ENCODE assay signal across 19 cellular contexts in genomic region chr1:71967670-71968069, GRCh38.
DNase-seq lines count a peak whose midpoint lies in the region; ATAC-seq and TF ChIP-seq lines count a peak whose summit lies in the region.
"Had no signal": no experiment of that assay in that cellular context is flagged by ENCODE, and none has a peak within 500 bp of the region (broad histone marks: within the 10 kb centered on the region; RNA-seq: fewer than 3 reads in every experiment).

No MANE protein-coding gene starts in this region.

- WGBS in GM23248 (ENCODE audit: low coverage in 1 of 2, low lambda C conversion rate in 2 of 2, missing lambda C conversion rate in 2 of 2), 2 experiments = 90 to 93% methylated on average over 2 of the region's 2 CpGs

- H3K4me3 ChIP-seq in neural progenitor cell = no peak overlapping the region
- H3K4me3 ChIP-seq in GM23248 = no peak overlapping the region
- H3K4me3 ChIP-seq: left ventricle myocardium inferior, prostate gland had no signal

- H3F3A ChIP-seq in neural progenitor cell (ENCODE audit: low read depth) (no peaks in the 10 kb centered on the region), GM23248 (ENCODE audit: insufficient read depth) (no peaks in the 10 kb centered on the region)

- H3K27me3 ChIP-seq in neural progenitor cell (no peaks in the 10 kb centered on the region), GM23248 (replicated peaks; ENCODE audit: insufficient read depth) (no peaks in the 10 kb centered on the region)

- H3K27ac ChIP-seq in neural progenitor cell (no peak overlapping the region), GM23248 (no peak overlapping the region)
- H3K27ac ChIP-seq: left ventricle myocardium inferior, prostate gland, RWPE1 had no signal

- ATAC-seq in GM18511 (IDR thresholded peaks at IDR 0.05; ENCODE audit: unreplicated experiment) (peak; percentile 76), GM21367 (IDR thresholded peaks at IDR 0.05; ENCODE audit: unreplicated experiment) (peak; percentile 80), HG02981 (IDR thresholded peaks at IDR 0.05; ENCODE audit: unreplicated experiment) (peak; percentile 82), HG03575 (IDR thresholded peaks at IDR 0.05; ENCODE audit: extremely low read depth, insufficient number of reproducible peaks, low FRiP score, unreplicated experiment) (peak; percentile 89)
- ATAC-seq: activated CD4-positive, CD25-positive, alpha-beta regulatory T cell treated with anti-CD3 and anti-CD28 coated beads, Interleukin-2, amount 50 U/mL, for 24 hours; T-helper 17 cell had no signal

- no peaks in the 10 kb centered on the region for H3K4me1 Mint-ChIP-seq in chondrocyte (ENCODE audit: low read depth)
- no peaks in the 10 kb centered on the region for H3K4me1 Mint-ChIP-seq in neural progenitor cell
- H3K4me1 Mint-ChIP-seq: activated naive CD8-positive, alpha-beta T cell treated with anti-CD3 and anti-CD28 coated beads, Interleukin-2, amount 10 ng/mL, durations not matched to agents 7 days and 5 days; B cell; T-helper 17 cell had no signal

- H3K9me3 ChIP-seq in neural progenitor cell (ENCODE audit: low read depth) (no peaks in the 10 kb centered on the region), GM23248 (ENCODE audit: low read depth) (no peaks in the 10 kb centered on the region)
- H3K9me3 ChIP-seq: left ventricle myocardium inferior, prostate gland had no signal

- H3K4me3 Mint-ChIP-seq in chondrocyte (ENCODE audit: unreplicated experiment) (no peak overlapping the region), neural progenitor cell (no peak overlapping the region)
- H3K4me3 Mint-ChIP-seq: activated naive CD8-positive, alpha-beta T cell treated with anti-CD3 and anti-CD28 coated beads, Interleukin-2, amount 10 ng/mL, durations not matched to agents 7 days and 5 days; B cell; T-helper 17 cell had no signal

- H3K79me2 ChIP-seq in neural progenitor cell (ENCODE audit: low read depth) (no peaks in the 10 kb centered on the region), GM23248 (ENCODE audit: insufficient read depth) (no peaks in the 10 kb centered on the region)

- in situ Hi-C loops in GM23248 (cut with MboI) = no loop called here

- H3K9me2 ChIP-seq in GM23248 (ENCODE audit: insufficient read depth) = no peaks in the 10 kb centered on the region

- no peak overlapping the region for H3K27ac Mint-ChIP-seq in chondrocyte (ENCODE audit: unreplicated experiment)
- H3K27ac Mint-ChIP-seq in neural progenitor cell = no peak overlapping the region
- H3K27ac Mint-ChIP-seq: activated naive CD8-positive, alpha-beta T cell treated with anti-CD3 and anti-CD28 coated beads, Interleukin-2, amount 10 ng/mL, durations not matched to agents 7 days and 5 days; B cell; T-helper 17 cell had no signal

- H3K9ac ChIP-seq in neural progenitor cell (no peak overlapping the region), GM23248 (no peak overlapping the region)

- H3K4me1 ChIP-seq in neural progenitor cell (no peaks in the 10 kb centered on the region), GM23248 (ENCODE audit: insufficient read depth) (no peaks in the 10 kb centered on the region)
- H3K4me1 ChIP-seq: left ventricle myocardium inferior, prostate gland had no signal

- DNase-seq in chondrocyte (ENCODE audit: low spot score) (no peak), neural progenitor cell (ENCODE audit: low spot score) (no peak), GM23248 (no peak), NCI-H526 (lab: John Stamatoyannopoulos, UW) (no peak)
- DNase-seq: activated naive CD8-positive, alpha-beta T cell treated with anti-CD3 and anti-CD28 coated beads, Interleukin-2, amount 10 ng/mL, durations not matched to agents 7 days and 5 days; DMS 273 treated with DMSO at 0.1 percent for 48 hours; effector CD8-positive, alpha-beta T cell; left ventricle myocardium inferior; NCI-H2081 treated with DMSO at 0.1 percent for 48 hours; NCI-H69; T-helper 17 cell had no signal

- H2AFZ ChIP-seq in neural progenitor cell (replicated peaks) (no peak overlapping the region), GM23248 (no peak overlapping the region)

- H3K27me3 Mint-ChIP-seq in chondrocyte (ENCODE audit: low read depth) (no peaks in the 10 kb centered on the region), neural progenitor cell (ENCODE audit: insufficient read depth, low read depth) (no peaks in the 10 kb centered on the region)
- H3K27me3 Mint-ChIP-seq: activated naive CD8-positive, alpha-beta T cell treated with anti-CD3 and anti-CD28 coated beads, Interleukin-2, amount 10 ng/mL, durations not matched to agents 7 days and 5 days; B cell; T-helper 17 cell had no signal

- H3K36me3 Mint-ChIP-seq in chondrocyte (ENCODE audit: low read depth) (no peaks in the 10 kb centered on the region), neural progenitor cell (no peaks in the 10 kb centered on the region)
- H3K36me3 Mint-ChIP-seq: activated naive CD8-positive, alpha-beta T cell treated with anti-CD3 and anti-CD28 coated beads, Interleukin-2, amount 10 ng/mL, durations not matched to agents 7 days and 5 days had no signal

- H3K4me2 ChIP-seq in neural progenitor cell (no peak overlapping the region), GM23248 (ENCODE audit: unreplicated experiment) (no peak overlapping the region)

- H4K20me1 ChIP-seq in neural progenitor cell (ENCODE audit: low read depth) (no peaks in the 10 kb centered on the region), GM23248 (ENCODE audit: insufficient read depth) (no peaks in the 10 kb centered on the region)

- H3K9me3 Mint-ChIP-seq in chondrocyte (ENCODE audit: low read depth) (no peaks in the 10 kb centered on the region), neural progenitor cell (no peaks in the 10 kb centered on the region)
- H3K9me3 Mint-ChIP-seq: activated naive CD8-positive, alpha-beta T cell treated with anti-CD3 and anti-CD28 coated beads, Interleukin-2, amount 10 ng/mL, durations not matched to agents 7 days and 5 days had no signal

- TF ChIP-seq CTCF in chondrocyte (IDR thresholded peaks at IDR 0.05) = no peak
- TF ChIP-seq CTCF in neural progenitor cell (IDR thresholded peaks at IDR 0.05) = no peak

- H3K36me3 ChIP-seq in neural progenitor cell (no peaks in the 10 kb centered on the region), GM23248 (ENCODE audit: low read depth) (no peaks in the 10 kb centered on the region)
- H3K36me3 ChIP-seq: left ventricle myocardium inferior, prostate gland had no signal
